34 cellular contexts compared by ENCODE assay signal in genomic region chr2:45750484-45750883, GRCh38.
A peak's percentile ranks its signal among the peaks of the same experiment; 100 is the strongest.
DNase-seq lines count a peak whose midpoint lies in the region; ATAC-seq and TF ChIP-seq lines count a peak whose summit lies in the region.
"Had no signal": no experiment of that assay in that cellular context is flagged by ENCODE, and none has a peak within 500 bp of the region (broad histone marks: within the 10 kb centered on the region; RNA-seq: fewer than 3 reads in every experiment).

No MANE protein-coding gene starts in this region.

- H3K27me3 ChIP-seq in right lobe of liver: no peaks in the 10 kb centered on the region
- H3K27me3 ChIP-seq: breast epithelium, gastroesophageal sphincter, hepatocyte, neutrophil, right atrium auricular region, transverse colon had no signal

- H3K4me1 Mint-ChIP-seq in activated T-helper 17 cell treated with anti-CD3 and anti-CD28 coated beads, Interleukin-2, amount 50 U/mL, for 72 hours: peaks cover 14% of the 10 kb centered on the region
- H3K4me1 Mint-ChIP-seq in stimulated activated naive CD8-positive, alpha-beta T cell treated with anti-CD3 and anti-CD28 coated beads, Interleukin-15, amount 100 ng/mL, for 72 hours: peaks cover 13% of the 10 kb centered on the region

- H3K4me3 ChIP-seq in right lobe of liver: no peak overlapping the region
- H3K4me3 ChIP-seq: breast epithelium, gastroesophageal sphincter, hepatocyte, K562, lower lobe of right lung, right atrium auricular region, transverse colon had no signal

- no peak for TF ChIP-seq POLR2A in right lobe of liver (IDR thresholded peaks at IDR 0.05)

- peak overlapping the region; percentile 29 for H3K4me3 Mint-ChIP-seq in activated T-helper 17 cell treated with anti-CD3 and anti-CD28 coated beads, Interleukin-2, amount 50 U/mL, for 72 hours
- H3K4me3 Mint-ChIP-seq in stimulated activated naive CD8-positive, alpha-beta T cell treated with anti-CD3 and anti-CD28 coated beads, Interleukin-15, amount 100 ng/mL, for 72 hours: no peak overlapping the region
- H3K4me3 Mint-ChIP-seq: activated naive CD4-positive, alpha-beta T cell treated with anti-CD3 and anti-CD28 coated beads, Interleukin-2, amount 50 U/mL, for 24 hours; activated T-helper 1 cell treated with anti-CD3 and anti-CD28 coated beads, Interleukin-12 subunit alpha, Interleukin-12 subunit beta, Interleukin-2, Interleukin-4 antibody, amounts not matched to agents 30 ng/mL and 10 ng/mL and 1 ng/mL, durations not matched to agents 14 hours and 24 hours and 36 hours; T-helper 17 cell had no signal

- ATAC-seq in activated naive CD4-positive, alpha-beta T cell treated with anti-CD3 and anti-CD28 coated beads, Interleukin-2, amount 50 U/mL, for 72 hours: peak; percentile 96 to 98
- ATAC-seq in HG02610 (IDR thresholded peaks at IDR 0.05; ENCODE audit: unreplicated experiment) (peak; percentile 92), right lobe of liver (no peak), HG03442 (IDR thresholded peaks at IDR 0.05; ENCODE audit: unreplicated experiment) (no peak)
- peak; percentile 91 for ATAC-seq in activated T-helper 17 cell treated with anti-CD3 and anti-CD28 coated beads, Interleukin-2, amount 50 U/mL, for 72 hours (replicated peaks)
- ATAC-seq in stimulated activated naive CD8-positive, alpha-beta T cell treated with anti-CD3 and anti-CD28 coated beads, Interleukin-15, amount 100 ng/mL, for 72 hours: peak; percentile 94
- ATAC-seq: gastroesophageal sphincter; HCT116; K562; lower lobe of right lung; naive thymus-derived CD4-positive, alpha-beta T cell; T-helper 17 cell had no signal

- intact Hi-C loops in right lobe of liver (cut with DNase I): no loop called here

- peak overlapping the region; percentile 91 to 92 for H3K27ac Mint-ChIP-seq in activated naive CD4-positive, alpha-beta T cell treated with anti-CD3 and anti-CD28 coated beads, Interleukin-2, amount 50 U/mL, for 72 hours
- H3K27ac Mint-ChIP-seq in activated T-helper 17 cell treated with anti-CD3 and anti-CD28 coated beads, Interleukin-2, amount 50 U/mL, for 72 hours: peak overlapping the region; percentile 87
- H3K27ac Mint-ChIP-seq in stimulated activated naive CD8-positive, alpha-beta T cell treated with anti-CD3 and anti-CD28 coated beads, Interleukin-15, amount 100 ng/mL, for 72 hours: peak overlapping the region; percentile 27 to 89
- H3K27ac Mint-ChIP-seq: activated naive CD4-positive, alpha-beta T cell treated with anti-CD3 and anti-CD28 coated beads, Interleukin-2, amount 50 U/mL, for 24 hours; activated T-helper 1 cell treated with anti-CD3 and anti-CD28 coated beads, Interleukin-12 subunit alpha, Interleukin-12 subunit beta, Interleukin-2, Interleukin-4 antibody, amounts not matched to agents 30 ng/mL and 10 ng/mL and 1 ng/mL, durations not matched to agents 14 hours and 24 hours and 36 hours; naive thymus-derived CD4-positive, alpha-beta T cell; T-helper 17 cell had no signal

- no peaks in the 10 kb centered on the region for H3K36me3 ChIP-seq in right lobe of liver
- H3K36me3 ChIP-seq: breast epithelium, gastroesophageal sphincter, lower lobe of right lung, neutrophil, right atrium auricular region, transverse colon had no signal

- H3K9me3 ChIP-seq in right lobe of liver: no peaks in the 10 kb centered on the region
- H3K9me3 ChIP-seq: breast epithelium, lower lobe of right lung, neutrophil, right atrium auricular region, transverse colon had no signal

- no peaks in the 10 kb centered on the region for H3K4me1 ChIP-seq in right lobe of liver

- peaks cover 4 to 10% of the 10 kb centered on the region in 2 donors for H3K9me3 Mint-ChIP-seq in activated naive CD4-positive, alpha-beta T cell treated with anti-CD3 and anti-CD28 coated beads, Interleukin-2, amount 50 U/mL, for 72 hours
- peaks cover 5% of the 10 kb centered on the region for H3K9me3 Mint-ChIP-seq in activated T-helper 17 cell treated with anti-CD3 and anti-CD28 coated beads, Interleukin-2, amount 50 U/mL, for 72 hours
- H3K9me3 Mint-ChIP-seq in stimulated activated naive CD8-positive, alpha-beta T cell treated with anti-CD3 and anti-CD28 coated beads, Interleukin-15, amount 100 ng/mL, for 72 hours: peaks cover 9 to 13% of the 10 kb centered on the region in 2 donors

- no peaks in the 10 kb centered on the region for H3K27me3 Mint-ChIP-seq in activated T-helper 17 cell treated with anti-CD3 and anti-CD28 coated beads, Interleukin-2, amount 50 U/mL, for 72 hours
- H3K27me3 Mint-ChIP-seq in stimulated activated naive CD8-positive, alpha-beta T cell treated with anti-CD3 and anti-CD28 coated beads, Interleukin-15, amount 100 ng/mL, for 72 hours: no peaks in the 10 kb centered on the region
- H3K27me3 Mint-ChIP-seq: activated naive CD4-positive, alpha-beta T cell treated with anti-CD3 and anti-CD28 coated beads, Interleukin-2, amount 50 U/mL, for 24 hours; naive thymus-derived CD4-positive, alpha-beta T cell; T-helper 17 cell had no signal

- H3K27ac ChIP-seq in right lobe of liver: no peak overlapping the region
- H3K27ac ChIP-seq: breast epithelium, gastroesophageal sphincter, hepatocyte, lower lobe of right lung, neutrophil, right atrium auricular region, transverse colon had no signal

- peaks cover 7 to 9% of the 10 kb centered on the region in 2 donors for H3K36me3 Mint-ChIP-seq in activated naive CD4-positive, alpha-beta T cell treated with anti-CD3 and anti-CD28 coated beads, Interleukin-2, amount 50 U/mL, for 72 hours
- no peaks in the 10 kb centered on the region for H3K36me3 Mint-ChIP-seq in activated T-helper 17 cell treated with anti-CD3 and anti-CD28 coated beads, Interleukin-2, amount 50 U/mL, for 72 hours (ENCODE audit: low read depth)

- 88% methylated on average over 1 of the region's 1 CpG for WGBS in right lobe of liver (ENCODE audit: insufficient coverage, low coverage, low lambda C conversion rate, missing lambda C conversion rate)

- TF ChIP-seq CTCF in right lobe of liver (IDR thresholded peaks at IDR 0.05): no peak

- no peak for DNase-seq in activated naive CD4-positive, alpha-beta T cell treated with anti-CD3 and anti-CD28 coated beads, Interleukin-2, amount 50 U/mL, for 72 hours (ENCODE audit: low spot score in 2 of 2)
- DNase-seq in activated naive CD4-positive, alpha-beta T cell (lab: John Stamatoyannopoulos, UW): no peak
- peak in 1 of 2 donors; percentile 13 for DNase-seq in stimulated activated naive CD8-positive, alpha-beta T cell treated with anti-CD3 and anti-CD28 coated beads, Interleukin-15, amount 100 ng/mL, for 72 hours
- no peak for DNase-seq in right lobe of liver
- DNase-seq: activated CD4-positive, CD25-positive, alpha-beta regulatory T cell treated with anti-CD3 and anti-CD28 coated beads, Interleukin-2, amount 50 U/mL, for 72 hours; activated CD8-positive, alpha-beta memory T cell treated with anti-CD3 and anti-CD28 coated beads for 24 hours; anterior cingulate cortex; C1 segment of cervical spinal cord; COR-L47; DMS53; lower lobe of right lung; midbrain; naive thymus-derived CD4-positive, alpha-beta T cell; NCI-H1417; NCI-H2029 treated with DMSO at 0.1 percent for 48 hours; NCI-H526; OCI-M1; posterior cingulate gyrus; Right ventricle myocardium superior; stimulated activated CD8-positive, alpha-beta memory T cell treated with anti-CD3 and anti-CD28 coated beads, Interleukin-4, amount 100 ng/mL, for 48 hours; T-helper 17 cell; transverse colon had no signal

Comparison
In these comparisons a context has a peak if more than half of its experiments do, and no peak if none do; other contexts are left out.
1. ATAC-seq: peak in activated naive CD4-positive, alpha-beta T cell treated with anti-CD3 and anti-CD28 coated beads, Interleukin-2, amount 50 U/mL, for 72 hours (2 of 2), HG02610 (single experiment), activated T-helper 17 cell treated with anti-CD3 and anti-CD28 coated beads, Interleukin-2, amount 50 U/mL, for 72 hours (single experiment) and stimulated activated naive CD8-positive, alpha-beta T cell treated with anti-CD3 and anti-CD28 coated beads, Interleukin-15, amount 100 ng/mL, for 72 hours (single experiment); none in right lobe of liver (0 of 4) and HG03442 (single experiment).
2. Peak in every context shown above with its lines, with median percentiles within 50 percentile points of each other: H3K27ac Mint-ChIP-seq.